ENCODE assay signal across 1 cellular context in the genomic region with DNA sequence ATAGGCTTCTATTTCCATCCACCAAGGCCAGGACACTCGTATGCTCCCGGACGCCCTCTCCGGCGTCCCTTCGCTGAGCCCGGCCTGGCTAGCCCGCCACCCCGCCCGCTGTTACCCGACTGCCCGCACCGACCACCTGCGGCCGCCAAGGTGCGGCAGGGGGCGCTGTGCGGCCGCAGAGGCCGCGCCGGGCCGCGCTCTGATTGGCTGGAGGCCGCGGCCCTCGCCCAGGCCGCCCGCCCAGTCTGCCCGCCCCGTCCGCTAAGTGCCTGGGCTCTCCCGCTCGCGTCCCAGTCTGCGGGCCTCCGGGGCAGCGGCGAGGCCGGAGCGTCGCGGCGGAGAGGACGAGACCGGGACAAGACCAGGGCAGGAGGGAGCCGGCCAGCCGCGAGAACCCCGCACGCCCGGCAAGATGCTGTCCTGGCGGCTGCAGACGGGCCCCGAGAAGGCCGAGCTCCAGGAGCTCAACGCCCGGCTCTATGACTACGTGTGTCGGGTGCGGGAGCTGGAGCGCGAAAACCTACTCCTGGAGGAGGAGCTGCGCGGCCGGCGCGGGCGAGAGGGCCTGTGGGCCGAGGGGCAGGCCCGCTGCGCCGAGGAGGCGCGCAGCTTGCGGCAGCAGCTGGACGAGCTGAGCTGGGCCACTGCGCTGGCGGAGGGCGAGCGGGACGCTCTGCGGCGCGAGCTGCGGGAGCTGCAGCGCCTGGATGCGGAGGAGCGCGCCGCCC.
TF ChIP-seq lines count a peak whose summit lies in the region.

A gene with protein sequence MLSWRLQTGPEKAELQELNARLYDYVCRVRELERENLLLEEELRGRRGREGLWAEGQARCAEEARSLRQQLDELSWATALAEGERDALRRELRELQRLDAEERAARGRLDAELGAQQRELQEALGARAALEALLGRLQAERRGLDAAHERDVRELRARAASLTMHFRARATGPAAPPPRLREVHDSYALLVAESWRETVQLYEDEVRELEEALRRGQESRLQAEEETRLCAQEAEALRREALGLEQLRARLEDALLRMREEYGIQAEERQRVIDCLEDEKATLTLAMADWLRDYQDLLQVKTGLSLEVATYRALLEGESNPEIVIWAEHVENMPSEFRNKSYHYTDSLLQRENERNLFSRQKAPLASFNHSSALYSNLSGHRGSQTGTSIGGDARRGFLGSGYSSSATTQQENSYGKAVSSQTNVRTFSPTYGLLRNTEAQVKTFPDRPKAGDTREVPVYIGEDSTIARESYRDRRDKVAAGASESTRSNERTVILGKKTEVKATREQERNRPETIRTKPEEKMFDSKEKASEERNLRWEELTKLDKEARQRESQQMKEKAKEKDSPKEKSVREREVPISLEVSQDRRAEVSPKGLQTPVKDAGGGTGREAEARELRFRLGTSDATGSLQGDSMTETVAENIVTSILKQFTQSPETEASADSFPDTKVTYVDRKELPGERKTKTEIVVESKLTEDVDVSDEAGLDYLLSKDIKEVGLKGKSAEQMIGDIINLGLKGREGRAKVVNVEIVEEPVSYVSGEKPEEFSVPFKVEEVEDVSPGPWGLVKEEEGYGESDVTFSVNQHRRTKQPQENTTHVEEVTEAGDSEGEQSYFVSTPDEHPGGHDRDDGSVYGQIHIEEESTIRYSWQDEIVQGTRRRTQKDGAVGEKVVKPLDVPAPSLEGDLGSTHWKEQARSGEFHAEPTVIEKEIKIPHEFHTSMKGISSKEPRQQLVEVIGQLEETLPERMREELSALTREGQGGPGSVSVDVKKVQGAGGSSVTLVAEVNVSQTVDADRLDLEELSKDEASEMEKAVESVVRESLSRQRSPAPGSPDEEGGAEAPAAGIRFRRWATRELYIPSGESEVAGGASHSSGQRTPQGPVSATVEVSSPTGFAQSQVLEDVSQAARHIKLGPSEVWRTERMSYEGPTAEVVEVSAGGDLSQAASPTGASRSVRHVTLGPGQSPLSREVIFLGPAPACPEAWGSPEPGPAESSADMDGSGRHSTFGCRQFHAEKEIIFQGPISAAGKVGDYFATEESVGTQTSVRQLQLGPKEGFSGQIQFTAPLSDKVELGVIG (N-terminal part only) (plus strand): TSS at position 293 of the 728 bp plus-strand sequence. CDS start 120 bp downstream, at position 413.

TF ChIP-seq in K562, 482 proteins besides CTCF, POLR2A, EP300 and RAD21 (continued from another document):
- TF ChIP-seq, protein P1, sequence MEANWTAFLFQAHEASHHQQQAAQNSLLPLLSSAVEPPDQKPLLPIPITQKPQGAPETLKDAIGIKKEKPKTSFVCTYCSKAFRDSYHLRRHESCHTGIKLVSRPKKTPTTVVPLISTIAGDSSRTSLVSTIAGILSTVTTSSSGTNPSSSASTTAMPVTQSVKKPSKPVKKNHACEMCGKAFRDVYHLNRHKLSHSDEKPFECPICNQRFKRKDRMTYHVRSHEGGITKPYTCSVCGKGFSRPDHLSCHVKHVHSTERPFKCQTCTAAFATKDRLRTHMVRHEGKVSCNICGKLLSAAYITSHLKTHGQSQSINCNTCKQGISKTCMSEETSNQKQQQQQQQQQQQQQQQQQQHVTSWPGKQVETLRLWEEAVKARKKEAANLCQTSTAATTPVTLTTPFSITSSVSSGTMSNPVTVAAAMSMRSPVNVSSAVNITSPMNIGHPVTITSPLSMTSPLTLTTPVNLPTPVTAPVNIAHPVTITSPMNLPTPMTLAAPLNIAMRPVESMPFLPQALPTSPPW (CRISPR knock-in tag; IDR thresholded peaks at IDR 0.05): peak; percentile 65; the same call in 1 of the 2 replicates
- TF ChIP-seq ZBTB11 (CRISPR knock-in tag; IDR thresholded peaks at IDR 0.05): no peak
TF ChIP-seq in K562: peak in this region for 15.
